ENCODE assay signal across 1 cellular context in genomic region chr19:47512183-47512947, GRCh38.
TF ChIP-seq lines count a peak whose summit lies in the region.

No MANE protein-coding gene starts in this region.

TF ChIP-seq in GM23338, 12 proteins besides CTCF, POLR2A, EP300 and RAD21 (continued from another document):
- TF ChIP-seq ZNF462 (CRISPR knock-in tag; IDR thresholded peaks at IDR 0.05) (no peak), ZNF331 (CRISPR knock-in tag; IDR thresholded peaks at IDR 0.05; ENCODE audit: low read depth) (no peak), CREB1 (CRISPR knock-in tag; IDR thresholded peaks at IDR 0.05; ENCODE audit: low read depth) (no peak), EZH2 (IDR thresholded peaks at IDR 0.05; ENCODE audit: low read depth, unreplicated experiment) (no peak)
TF ChIP-seq in GM23338: peak in this region for 0.
